ENCODE assay signal across 8 cellular contexts in the genomic region with DNA sequence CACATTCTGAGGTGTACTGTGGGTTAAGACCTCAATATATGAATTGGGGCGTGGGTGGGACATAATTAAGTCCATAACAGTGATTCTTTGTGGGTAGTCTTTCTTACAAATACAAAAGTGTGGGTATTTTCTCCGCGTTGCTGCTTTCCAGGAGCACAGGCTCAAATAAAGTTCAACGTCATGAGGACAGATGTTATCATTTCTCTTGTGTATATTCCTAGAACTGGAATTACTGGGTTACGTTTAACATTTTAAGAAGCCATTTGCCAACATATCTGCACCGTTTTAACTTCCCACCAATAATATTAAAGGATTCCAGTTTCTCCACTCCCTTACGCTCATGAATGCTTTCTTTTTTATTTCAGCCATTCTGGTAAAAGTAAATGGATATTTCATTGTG. TPM values are rescaled to one million over a fixed set of nuclear protein-coding genes. Genes with fewer than 3 reads are reported as not detected.
"Had no signal": no experiment of that assay in that cellular context is flagged by ENCODE, and none has a peak within 500 bp of the region (broad histone marks: within the 10 kb centered on the region; RNA-seq: fewer than 3 reads in every experiment).

No MANE protein-coding gene starts in this region.

- DNase-seq: GDM1, GF-D8 had no signal

- FAIRE-seq: G401.6, GM12878, GM12891, GM12892, GM18507, GM19239 had no signal

- H3K4me3 ChIP-seq: GM12878 had no signal

- ATAC-seq: GM12878 had no signal

RNA-seq across cellular contexts. Expression of gene ZNF860, which starts 39.6 kb away (rescaled TPM):
- total RNA-seq: GM12878 had no signal
- polyA plus RNA-seq: GM12878 had no signal
